29 cellular contexts compared by ENCODE assay signal in genomic region chr9:114771901-114772300, GRCh38. TPM values are rescaled to one million over a fixed set of nuclear protein-coding genes. Genes with fewer than 3 reads are reported as not detected.
"Had no signal": no experiment of that assay in that cellular context is flagged by ENCODE, and none has a peak within 500 bp of the region (broad histone marks: within the 10 kb centered on the region; RNA-seq: fewer than 3 reads in every experiment).

No MANE protein-coding gene starts in this region.

- H3K27me3 Mint-ChIP-seq: activated naive CD8-positive, alpha-beta T cell; activated T-cell treated with anti-CD3 and anti-CD28 coated beads, Interleukin-2, amount 50 U/mL, for 24 hours; memory B cell; stimulated activated naive CD8-positive, alpha-beta T cell treated with anti-CD3 and anti-CD28 coated beads, Interleukin-15, Interleukin-2, amounts not matched to agents 100 ng/mL and 50 ng/mL, for 24 hours had no signal

- H3K9me3 ChIP-seq: adrenal gland, gastrocnemius medialis, neutrophil, ovary, psoas muscle, right atrium auricular region, thyroid gland, upper lobe of right lung had no signal

- H3K36me3 Mint-ChIP-seq: activated naive CD8-positive, alpha-beta T cell; memory B cell; T-cell had no signal

- H3K4me3 Mint-ChIP-seq: activated naive CD8-positive, alpha-beta T cell; activated T-cell treated with anti-CD3 and anti-CD28 coated beads, Interleukin-2, amount 50 U/mL, for 24 hours; dendritic cell treated with granulocyte-macrophage colony-stimulating factor and Interleukin-4, amounts not matched to agents 40 ng/mL and 50 ng/mL, for 4 days; memory B cell; nephron; stimulated activated naive CD8-positive, alpha-beta T cell treated with anti-CD3 and anti-CD28 coated beads, Interleukin-15, Interleukin-2, amounts not matched to agents 100 ng/mL and 50 ng/mL, for 24 hours; T-cell; T-helper 2 cell treated with Interferon-gamma antibody and Interleukin-4, amounts not matched to agents 5 μg/mL and 100 μg/mL, for 36 hours had no signal

- H3K4me1 Mint-ChIP-seq: nephron had no signal

- H3K4me3 ChIP-seq: adrenal gland, gastrocnemius medialis, ovary, psoas muscle, right atrium auricular region, thyroid gland, upper lobe of right lung had no signal

- H3K27ac Mint-ChIP-seq: activated naive CD8-positive, alpha-beta T cell; activated T-cell treated with anti-CD3 and anti-CD28 coated beads, Interleukin-2, amount 50 U/mL, for 24 hours; activated T-helper 2 cell treated with anti-CD3 and anti-CD28 coated beads, Interferon-gamma antibody, Interleukin-2, Interleukin-4, amounts not matched to agents 10 μg/mL and 5 μg/mL and 100 μg/mL, durations not matched to agents 14 hours and 24 hours and 36 hours; dendritic cell treated with granulocyte-macrophage colony-stimulating factor and Interleukin-4, amounts not matched to agents 40 ng/mL and 50 ng/mL, for 4 days; memory B cell; nephron; stimulated activated naive CD8-positive, alpha-beta T cell treated with anti-CD3 and anti-CD28 coated beads, Interleukin-15, Interleukin-2, amounts not matched to agents 100 ng/mL and 50 ng/mL, for 24 hours; T-cell; T-helper 2 cell treated with Interferon-gamma antibody and Interleukin-4, amounts not matched to agents 5 μg/mL and 100 μg/mL, for 36 hours had no signal

- H3K9me3 Mint-ChIP-seq: activated T-cell treated with anti-CD3 and anti-CD28 coated beads, Interleukin-2, amount 50 U/mL, for 24 hours; activated T-helper 2 cell treated with anti-CD3 and anti-CD28 coated beads, Interferon-gamma antibody, Interleukin-2, Interleukin-4, amounts not matched to agents 10 μg/mL and 5 μg/mL and 100 μg/mL, durations not matched to agents 14 hours and 24 hours and 36 hours; dendritic cell treated with granulocyte-macrophage colony-stimulating factor and Interleukin-4, amounts not matched to agents 40 ng/mL and 50 ng/mL, for 4 days; memory B cell; nephron; stimulated activated naive CD8-positive, alpha-beta T cell treated with anti-CD3 and anti-CD28 coated beads, Interleukin-15, Interleukin-2, amounts not matched to agents 100 ng/mL and 50 ng/mL, for 24 hours; T-cell; T-helper 2 cell treated with Interferon-gamma antibody and Interleukin-4, amounts not matched to agents 5 μg/mL and 100 μg/mL, for 36 hours had no signal

- DNase-seq: activated CD4-positive, CD25-positive, alpha-beta regulatory T cell treated with anti-CD3 and anti-CD28 coated beads, Interleukin-2, amount 50 U/mL, for 72 hours; activated CD8-positive, alpha-beta memory T cell treated with anti-CD3 and anti-CD28 coated beads for 24 hours; activated CD8-positive, alpha-beta memory T cell treated with anti-CD3 and anti-CD28 coated beads, Interleukin-2, amount 50 U/mL, for 4 hours; activated naive CD4-positive, alpha-beta T cell; activated T-cell treated with anti-CD3 and anti-CD28 coated beads, Interleukin-2, amount 50 U/mL, for 24 hours; adrenal gland; effector CD4-positive, alpha-beta T cell; erythroblast; gastrocnemius medialis; hypothalamus; left cardiac atrium; ovary; psoas muscle; stimulated activated CD4-positive, alpha-beta T cell treated with anti-CD3 and anti-CD28 coated beads, Interleukin-12 subunit alpha, Interleukin-12 subunit beta, amount 100 ng/mL, for 4 hours; stimulated activated CD4-positive, alpha-beta T cell treated with anti-CD3 and anti-CD28 coated beads, Interleukin-4, amount 100 ng/mL, for 4 hours; substantia nigra; T-cell; thyroid gland; upper lobe of right lung; WERI-Rb-1 had no signal

- H3K27me3 ChIP-seq: adrenal gland, gastrocnemius medialis, ovary, right atrium auricular region, thyroid gland, upper lobe of right lung had no signal

- H3K36me3 ChIP-seq: adrenal gland, gastrocnemius medialis, neutrophil, ovary, right atrium auricular region, thyroid gland, upper lobe of right lung, WERI-Rb-1 had no signal

RNA-seq across cellular contexts. Expression of gene TNFSF15, which starts 33.9 kb away (rescaled TPM):
- total RNA-seq: gastrocnemius medialis had no signal
